ENCODE assay signal across 28 cellular contexts in genomic region chr1:147562819-147563218, GRCh38.
"Had no signal": no experiment of that assay in that cellular context is flagged by ENCODE, and none has a peak within 500 bp of the region (broad histone marks: within the 10 kb centered on the region; RNA-seq: fewer than 3 reads in every experiment).

No MANE protein-coding gene starts in this region.

- H3K4me3 ChIP-seq: colonic mucosa, esophagus squamous epithelium, gastrocnemius medialis, heart right ventricle, left lung, lower lobe of right lung, mucosa of descending colon had no signal

- H3K4me3 Mint-ChIP-seq: dendritic cell treated with granulocyte-macrophage colony-stimulating factor and Interleukin-4, amounts not matched to agents 40 ng/mL and 50 ng/mL, for 4 days; effector memory CD8-positive, alpha-beta T cell; endodermal cell; mesothelial cell of epicardium; naive B cell had no signal

- H3K27ac Mint-ChIP-seq: dendritic cell treated with granulocyte-macrophage colony-stimulating factor and Interleukin-4, amounts not matched to agents 40 ng/mL and 50 ng/mL, for 4 days; effector memory CD8-positive, alpha-beta T cell; endodermal cell; mesothelial cell of epicardium had no signal

- H3K27me3 ChIP-seq: colonic mucosa, esophagus squamous epithelium, gastrocnemius medialis, heart right ventricle had no signal

- H3K27ac ChIP-seq: colonic mucosa, epithelial cell of prostate, esophagus squamous epithelium, gastrocnemius medialis, heart right ventricle, left lung, lower lobe of right lung had no signal

- H3K36me3 ChIP-seq: colonic mucosa, esophagus squamous epithelium, gastrocnemius medialis, heart right ventricle, left lung, lower lobe of right lung had no signal

- FAIRE-seq: endometrium, islet of Langerhans, keratinocyte had no signal

- H3K36me3 Mint-ChIP-seq: mesothelial cell of epicardium, naive B cell had no signal

- H3K9me3 ChIP-seq: colonic mucosa, esophagus squamous epithelium, gastrocnemius medialis, heart right ventricle, left lung, lower lobe of right lung, mucosa of descending colon had no signal

- DNase-seq: colonic mucosa; cortex of kidney; effector CD8-positive, alpha-beta T cell; effector memory CD8-positive, alpha-beta T cell; endodermal cell; erythroblast; esophagus squamous epithelium; foreskin fibroblast; foreskin melanocyte; gastrocnemius medialis; glutamatergic neuron; head of caudate nucleus; heart right ventricle; hippocampal formation; left cardiac atrium; left lung; left ventricle myocardium superior; lower lobe of right lung; mesenchymal stem cell; mucosa of descending colon; naive B cell had no signal

- ATAC-seq: effector memory CD8-positive, alpha-beta T cell; esophagus mucosa; gastrocnemius medialis; heart right ventricle; left cardiac atrium; left lung; left ventricle myocardium superior; lower lobe of right lung; mucosa of descending colon had no signal

- H3K4me1 ChIP-seq: colonic mucosa, left lung, lower lobe of right lung had no signal
